ENCODE assay signal across 9 cellular contexts in genomic region chr2:193695367-193695766, GRCh38.
A peak's percentile ranks its signal among the peaks of the same experiment; 100 is the strongest.
DNase-seq lines count a peak whose midpoint lies in the region; ATAC-seq and TF ChIP-seq lines count a peak whose summit lies in the region.
"Had no signal": no experiment of that assay in that cellular context is flagged by ENCODE, and none has a peak within 500 bp of the region (broad histone marks: within the 10 kb centered on the region; RNA-seq: fewer than 3 reads in every experiment).

No MANE protein-coding gene starts in this region.

- DNase-seq in Ammon's horn (ENCODE audit: low spot score) (peak; percentile 9), M059J (ENCODE audit: low read depth) (peak; percentile 55), osteocyte (ENCODE audit: extremely low spot score, unreplicated experiment) (no peak), T-helper 9 cell (no peak)
- no peak for DNase-seq in activated T-cell treated with anti-CD3 and anti-CD28 coated beads, Interleukin-2, amount 50 U/mL, for 4 hours
- no peak for DNase-seq in CD8-positive, alpha-beta memory T cell

- no peak overlapping the region for H3K27ac ChIP-seq in VCaP
- H3K27ac ChIP-seq in CD8-positive, alpha-beta memory T cell (ENCODE audit: low read depth, low read length): no peak overlapping the region

- no peaks in the 10 kb centered on the region for H3K36me3 Mint-ChIP-seq in osteocyte (ENCODE audit: unreplicated experiment)
- H3K36me3 Mint-ChIP-seq in activated T-cell treated with anti-CD3 and anti-CD28 coated beads, Interleukin-2, amount 50 U/mL, for 4 hours (ENCODE audit: insufficient read depth): no peaks in the 10 kb centered on the region
- no peaks in the 10 kb centered on the region for H3K36me3 Mint-ChIP-seq in CD8-positive, alpha-beta memory T cell

- POLR2A ChIA-PET in CD8-positive, alpha-beta memory T cell (lab: Charles Lee): no interaction called here

- H3K36me3 ChIP-seq in CD8-positive, alpha-beta memory T cell (ENCODE audit: insufficient read depth, low read length): no peaks in the 10 kb centered on the region

- no peaks in the 10 kb centered on the region for H3K9me3 ChIP-seq in CD8-positive, alpha-beta memory T cell (ENCODE audit: low read length)

- H3K4me3 Mint-ChIP-seq in osteocyte (ENCODE audit: unreplicated experiment): no peak overlapping the region
- H3K4me3 Mint-ChIP-seq in activated T-cell treated with anti-CD3 and anti-CD28 coated beads, Interleukin-2, amount 50 U/mL, for 4 hours: no peak overlapping the region
- no peak overlapping the region for H3K4me3 Mint-ChIP-seq in CD8-positive, alpha-beta memory T cell
- H3K4me3 Mint-ChIP-seq: central memory CD8-positive, alpha-beta T cell had no signal

- CTCF ChIA-PET in CD8-positive, alpha-beta memory T cell (lab: Charles Lee): no interaction called here

- ATAC-seq in GM19372 (IDR thresholded peaks at IDR 0.05; ENCODE audit: low read depth, unreplicated experiment): peak; percentile 51
- ATAC-seq in activated T-cell treated with anti-CD3 and anti-CD28 coated beads, Interleukin-2, amount 50 U/mL, for 4 hours: no peak

- no peaks in the 10 kb centered on the region for H3K27me3 ChIP-seq in CD8-positive, alpha-beta memory T cell (ENCODE audit: insufficient read depth, low read length, poor library complexity, severe bottlenecking)

- H3K4me1 ChIP-seq in CD8-positive, alpha-beta memory T cell (ENCODE audit: insufficient read depth, low read length): no peaks in the 10 kb centered on the region

- H3K9me3 Mint-ChIP-seq in osteocyte (ENCODE audit: unreplicated experiment): no peaks in the 10 kb centered on the region
- H3K9me3 Mint-ChIP-seq in activated T-cell treated with anti-CD3 and anti-CD28 coated beads, Interleukin-2, amount 50 U/mL, for 4 hours: no peaks in the 10 kb centered on the region
- H3K9me3 Mint-ChIP-seq in CD8-positive, alpha-beta memory T cell: peaks cover 0 to 7% (median 0%) of the 10 kb centered on the region in 5 donors

- peak; percentile 75 for TF ChIP-seq CTCF in VCaP (conservative IDR thresholded peaks at IDR 0.05)
- peak; percentile 83 for TF ChIP-seq CTCF in osteocyte (IDR thresholded peaks at IDR 0.05)

- H3K4me1 Mint-ChIP-seq in osteocyte (ENCODE audit: unreplicated experiment): peaks cover 26% of the 10 kb centered on the region
- H3K4me1 Mint-ChIP-seq in activated T-cell treated with anti-CD3 and anti-CD28 coated beads, Interleukin-2, amount 50 U/mL, for 4 hours (ENCODE audit: low read depth): no peaks in the 10 kb centered on the region
- no peaks in the 10 kb centered on the region for H3K4me1 Mint-ChIP-seq in CD8-positive, alpha-beta memory T cell
- H3K4me1 Mint-ChIP-seq: central memory CD8-positive, alpha-beta T cell had no signal

- no peak overlapping the region for H3K27ac Mint-ChIP-seq in osteocyte (ENCODE audit: unreplicated experiment)
- no peak overlapping the region for H3K27ac Mint-ChIP-seq in CD8-positive, alpha-beta memory T cell

- H3K27me3 Mint-ChIP-seq in osteocyte (ENCODE audit: unreplicated experiment): no peaks in the 10 kb centered on the region
- no peaks in the 10 kb centered on the region for H3K27me3 Mint-ChIP-seq in activated T-cell treated with anti-CD3 and anti-CD28 coated beads, Interleukin-2, amount 50 U/mL, for 4 hours (ENCODE audit: low read depth)
- no peaks in the 10 kb centered on the region for H3K27me3 Mint-ChIP-seq in CD8-positive, alpha-beta memory T cell
- H3K27me3 Mint-ChIP-seq: central memory CD8-positive, alpha-beta T cell had no signal

- H3K4me3 ChIP-seq in CD8-positive, alpha-beta memory T cell (ENCODE audit: low read length): no peak overlapping the region

Comparison
In these comparisons a context has a peak if more than half of its experiments do, and no peak if none do; other contexts are left out.
1. DNase-seq: peak in Ammon's horn (single experiment) and M059J (single experiment); none in osteocyte (single experiment), activated T-cell treated with anti-CD3 and anti-CD28 coated beads, Interleukin-2, amount 50 U/mL, for 4 hours (single experiment), T-helper 9 cell (single experiment) and CD8-positive, alpha-beta memory T cell (0 of 5).